In genomic region chr7:157009778-157010587, GRCh38 we compare ENCODE assay signal across 8 cellular contexts. TPM values are rescaled to one million over a fixed set of nuclear protein-coding genes. Genes with fewer than 3 reads are reported as not detected.
A peak's percentile ranks its signal among the peaks of the same experiment; 100 is the strongest.
DNase-seq lines count a peak whose midpoint lies in the region; ATAC-seq, FAIRE-seq and TF ChIP-seq lines count a peak whose summit lies in the region.

No MANE protein-coding gene starts in this region.

- peaks cover 98% of the 10 kb centered on the region for H3K27me3 ChIP-seq in HUES64 (ENCODE audit: insufficient read depth, low read length)
- H3K27me3 ChIP-seq in endocrine pancreas (ENCODE audit: control insufficient read depth, insufficient read depth, low read length): no peaks in the 10 kb centered on the region
- H3K27me3 ChIP-seq in rectal smooth muscle tissue (ENCODE audit: control insufficient read depth, insufficient read depth, low read length): peaks cover 26% of the 10 kb centered on the region

- H3K9me3 Mint-ChIP-seq in activated naive CD4-positive, alpha-beta T cell treated with anti-CD3 and anti-CD28 coated beads, Interleukin-2, amount 50 U/mL, for 72 hours: no peaks in the 10 kb centered on the region

- DNase-seq in urothelium cell line (ENCODE audit: low spot score): no peak
- DNase-seq in T1000 (lab: John Stamatoyannopoulos, UW): no peak
- no peak for DNase-seq in activated naive CD4-positive, alpha-beta T cell treated with anti-CD3 and anti-CD28 coated beads, Interleukin-2, amount 50 U/mL, for 72 hours (ENCODE audit: low spot score in 2 of 2)

- ATAC-seq in GM21515 (IDR thresholded peaks at IDR 0.05; ENCODE audit: unreplicated experiment): peak; percentile 24
- no peak for ATAC-seq in activated naive CD4-positive, alpha-beta T cell treated with anti-CD3 and anti-CD28 coated beads, Interleukin-2, amount 50 U/mL, for 72 hours

- H3K9ac ChIP-seq in HUES64 (ENCODE audit: low read depth, low read length): no peak overlapping the region
- peak overlapping the region; percentile 99 for H3K9ac ChIP-seq in endocrine pancreas (ENCODE audit: control insufficient read depth, insufficient read depth, low read length)
- no peak overlapping the region for H3K9ac ChIP-seq in rectal smooth muscle tissue (ENCODE audit: low read length)

- H3K4me1 ChIP-seq in HUES64 (ENCODE audit: insufficient read depth, low read length) (peaks cover 16% of the 10 kb centered on the region), endocrine pancreas (ENCODE audit: control insufficient read depth, insufficient read depth, low read length) (no peaks in the 10 kb centered on the region), rectal smooth muscle tissue (ENCODE audit: control insufficient read depth, insufficient read depth, low read length) (no peaks in the 10 kb centered on the region)

- TF ChIP-seq CTCF in GM12875 (IDR thresholded peaks at IDR 0.05; ENCODE audit: borderline replicate concordance, insufficient read depth, low read depth, low read length): no peak

- H3K9me3 ChIP-seq in HUES64 (ENCODE audit: insufficient read depth, low read depth, low read length) (peaks cover 3% of the 10 kb centered on the region; the same call in 1 of the 2 replicates), endocrine pancreas (ENCODE audit: control insufficient read depth, low read length) (no peaks in the 10 kb centered on the region)

- peak overlapping the region; percentile 71 for H3K4me3 ChIP-seq in GM12875 (ENCODE audit: low read depth, low read length)
- H3K4me3 ChIP-seq in HUES64 (ENCODE audit: low read length): peak overlapping the region; percentile 53
- H3K4me3 ChIP-seq in endocrine pancreas (ENCODE audit: control insufficient read depth, insufficient read depth, low read length): no peak overlapping the region
- peak overlapping the region; percentile 60 for H3K4me3 ChIP-seq in rectal smooth muscle tissue (ENCODE audit: low read length)

- no peaks in the 10 kb centered on the region for H3K36me3 Mint-ChIP-seq in activated naive CD4-positive, alpha-beta T cell treated with anti-CD3 and anti-CD28 coated beads, Interleukin-2, amount 50 U/mL, for 72 hours

- H3K27ac Mint-ChIP-seq in activated naive CD4-positive, alpha-beta T cell treated with anti-CD3 and anti-CD28 coated beads, Interleukin-2, amount 50 U/mL, for 72 hours: no peak overlapping the region

- no peak overlapping the region for H3K27ac ChIP-seq in HUES64 (ENCODE audit: low read depth, low read length)
- H3K27ac ChIP-seq in rectal smooth muscle tissue (ENCODE audit: low read depth, low read length): no peak overlapping the region

- under 1% methylated on average over 130 of the region's 130 CpGs for WGBS in HUES64

- no peak for FAIRE-seq in urothelium cell line (lab: Jason Lieb, UNC)

- H3K36me3 ChIP-seq in HUES64 (ENCODE audit: insufficient read depth, low read length): no peaks in the 10 kb centered on the region
- H3K36me3 ChIP-seq in endocrine pancreas (ENCODE audit: control insufficient read depth, insufficient read depth, low read length): no peaks in the 10 kb centered on the region
- H3K36me3 ChIP-seq in rectal smooth muscle tissue (ENCODE audit: control insufficient read depth, insufficient read depth, low read length): no peaks in the 10 kb centered on the region

RNA-seq across cellular contexts. Expression of gene MNX1, which starts 0.5 kb away (rescaled TPM):
- polyA plus RNA-seq in HUES64 (2013, experiment 1 of 2): 0.30 TPM
- 0.44 TPM for polyA plus RNA-seq in HUES64 (2013, experiment 2 of 2)
- under 1 TPM in 1 of 2 donors, not detected in 1; 0.12 TPM for total RNA-seq in activated naive CD4-positive, alpha-beta T cell treated with anti-CD3 and anti-CD28 coated beads, Interleukin-2, amount 50 U/mL, for 72 hours
